9 cellular contexts compared by ENCODE assay signal in the genomic region with DNA sequence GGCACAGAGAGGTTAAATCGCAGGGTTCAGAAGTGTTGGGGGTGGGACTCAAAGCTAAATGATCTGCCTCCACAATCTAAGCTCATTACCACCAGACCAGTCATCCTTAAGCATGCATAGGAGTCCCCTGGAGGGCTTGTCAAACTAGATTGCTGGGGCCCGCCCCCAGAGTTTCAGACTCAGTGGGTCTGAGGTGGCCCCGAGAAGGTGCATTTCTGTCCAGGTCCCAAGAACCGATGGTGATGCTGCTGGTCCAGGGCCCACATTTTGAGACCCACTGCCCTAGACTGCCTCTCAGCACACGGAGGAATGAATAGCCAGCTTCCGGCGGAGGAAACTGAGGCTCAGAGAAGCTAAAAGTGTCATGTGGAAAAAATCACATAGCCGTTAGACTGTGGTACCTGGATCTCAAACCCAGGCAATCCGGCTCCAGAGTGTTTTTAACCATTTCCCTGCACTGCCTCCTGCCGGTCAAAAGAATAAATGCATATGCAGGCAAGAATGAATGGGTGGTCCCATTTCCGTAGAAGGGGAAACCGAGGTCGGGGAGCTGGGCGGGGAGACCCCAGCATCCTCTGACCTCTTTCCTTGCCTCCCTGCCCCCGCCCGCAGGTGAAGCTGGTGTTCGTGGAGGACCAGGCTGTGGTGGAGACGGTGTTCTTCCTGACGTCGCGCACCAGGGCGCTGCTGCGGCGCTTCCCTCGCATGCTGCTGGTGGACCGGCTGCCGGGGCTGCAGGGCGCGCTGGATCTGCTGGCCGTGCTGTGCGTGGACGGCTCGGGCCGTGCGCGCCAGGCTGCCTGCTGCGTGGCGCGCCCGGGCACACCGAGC. TPM values are rescaled to one million over a fixed set of nuclear protein-coding genes. Genes with fewer than 3 reads are reported as not detected.
DNase-seq lines count a peak whose midpoint lies in the region; ATAC-seq, FAIRE-seq and TF ChIP-seq lines count a peak whose summit lies in the region.
"Had no signal": no experiment of that assay in that cellular context is flagged by ENCODE, and none has a peak within 500 bp of the region (broad histone marks: within the 10 kb centered on the region; RNA-seq: fewer than 3 reads in every experiment).

No MANE protein-coding gene starts in this region.

- 82% methylated on average over 41 of the region's 41 CpGs for whole genome bisulfite sequencing in A549 (ENCODE audit: missing lambda C conversion rate)
- 9 to 46% methylated on average over 5 to 12 of the region's 41 CpGs for WGBS in gastroesophageal sphincter (ENCODE audit: low coverage in 1 of 2), 2 donors

- no peak overlapping the region for H3K27ac Mint-ChIP-seq in activated CD4-positive, alpha-beta T cell treated with anti-CD3 and anti-CD28 coated beads, Interleukin-2, amount 10 ng/mL, durations not matched to agents 7 days and 5 days

- no peaks in the 10 kb centered on the region for H3K9me3 Mint-ChIP-seq in activated CD4-positive, alpha-beta T cell treated with anti-CD3 and anti-CD28 coated beads, Interleukin-2, amount 10 ng/mL, durations not matched to agents 7 days and 5 days

- peaks cover 7% of the 10 kb centered on the region for H3K36me3 Mint-ChIP-seq in activated CD4-positive, alpha-beta T cell treated with anti-CD3 and anti-CD28 coated beads, Interleukin-2, amount 10 ng/mL, durations not matched to agents 7 days and 5 days (ENCODE audit: low read depth)

- H3K4me3 ChIP-seq in A549, result no peak overlapping the region
- H3K4me3 ChIP-seq in gastroesophageal sphincter, result no peak overlapping the region
- H3K4me3 ChIP-seq: pancreas had no signal

- POLR2A ChIA-PET in A549 (lab: Yijun Ruan, JAX), result interaction anchor here (1.0 kb wide), 1 partner anchor 10 kb away, joined by 6 read pairs; no protein-coding TSS in a partner anchor
- POLR2A ChIA-PET in activated CD4-positive, alpha-beta T cell treated with anti-CD3 and anti-CD28 coated beads, Interleukin-2, amount 10 ng/mL, durations not matched to agents 7 days and 5 days (lab: Charles Lee), result no interaction called here

- peaks cover 5% of the 10 kb centered on the region for H3K27me3 ChIP-seq in gastroesophageal sphincter
- H3K27me3 ChIP-seq: pancreas had no signal

- H3K27me3 Mint-ChIP-seq in activated CD4-positive, alpha-beta T cell treated with anti-CD3 and anti-CD28 coated beads, Interleukin-2, amount 10 ng/mL, durations not matched to agents 7 days and 5 days, result no peaks in the 10 kb centered on the region

- peak; percentile 16 to 36; a peak in 1 of 5 replicates for TF ChIP-seq RAD21 in A549 (conservative IDR thresholded peaks at IDR 0.05 in 1 of 2, IDR thresholded peaks at IDR 0.05 in 1 of 2)

- no peak for TF ChIP-seq EP300 in A549 (IDR thresholded peaks at IDR 0.05)
- no peak for TF ChIP-seq EP300 in gastroesophageal sphincter (IDR thresholded peaks at IDR 0.05)

- no peak for TF ChIP-seq POLR2A in A549 (IDR thresholded peaks at IDR 0.05; ENCODE audit: low read length)
- TF ChIP-seq POLR2A in gastroesophageal sphincter (IDR thresholded peaks at IDR 0.05), result no peak

- peaks cover 0 to 24% of the 10 kb centered on the region in 2 donors for H3K36me3 ChIP-seq in gastroesophageal sphincter
- H3K36me3 ChIP-seq: pancreas had no signal

- no peak overlapping the region for H3K4me3 Mint-ChIP-seq in activated CD4-positive, alpha-beta T cell treated with anti-CD3 and anti-CD28 coated beads, Interleukin-2, amount 10 ng/mL, durations not matched to agents 7 days and 5 days

- H3K4me1 ChIP-seq in A549 (no peaks in the 10 kb centered on the region), gastroesophageal sphincter (peaks cover 0 to 14% (median 3%) of the 10 kb centered on the region in 3 donors)
- H3K4me1 ChIP-seq: pancreas had no signal

- no peak for DNase-seq in A549 (ENCODE audit: low read depth in 1 of 2, low spot score in 1 of 2)
- DNase-seq in activated CD4-positive, alpha-beta T cell treated with anti-CD3 and anti-CD28 coated beads, Interleukin-2, amount 10 ng/mL, durations not matched to agents 7 days and 5 days, result peak; percentile 24
- DNase-seq: pancreas had no signal

- FAIRE-seq in A549 (lab: Jason Lieb, UNC), result no peak
- FAIRE-seq: pancreas had no signal

- H3K27ac ChIP-seq in A549, result no peak overlapping the region
- H3K27ac ChIP-seq in gastroesophageal sphincter, result no peak overlapping the region
- H3K27ac ChIP-seq: pancreas had no signal

- H3K4me2 ChIP-seq in A549, result no peak overlapping the region

- no peaks in the 10 kb centered on the region for H3K9me3 ChIP-seq in A549
- H3K9me3 ChIP-seq in gastroesophageal sphincter, result no peaks in the 10 kb centered on the region
- H3K9me3 ChIP-seq: pancreas had no signal

- no peaks in the 10 kb centered on the region for H3K4me1 Mint-ChIP-seq in activated CD4-positive, alpha-beta T cell treated with anti-CD3 and anti-CD28 coated beads, Interleukin-2, amount 10 ng/mL, durations not matched to agents 7 days and 5 days

- ATAC-seq in A549 (peak in 1 of 2 experiments; percentile 20; a peak in 1 of 6 replicates), gastroesophageal sphincter (no peak), HG03045 (IDR thresholded peaks at IDR 0.05; ENCODE audit: unreplicated experiment) (no peak), GM19351 (IDR thresholded peaks at IDR 0.05; ENCODE audit: unreplicated experiment) (no peak), HG03571 (IDR thresholded peaks at IDR 0.05; ENCODE audit: unreplicated experiment) (no peak), HG02885 (IDR thresholded peaks at IDR 0.05; ENCODE audit: poor library complexity, unreplicated experiment) (no peak)
- ATAC-seq: pancreas had no signal

- CTCF ChIA-PET in A549 (lab: Yijun Ruan, JAX), result interaction anchor here (0.6 to 2.1 kb wide), 16 partner anchors 9 to 380 kb away, joined by 3 to 24 read pairs (median 4); a partner anchor contains a TSS
- CTCF ChIA-PET in activated CD4-positive, alpha-beta T cell treated with anti-CD3 and anti-CD28 coated beads, Interleukin-2, amount 10 ng/mL, durations not matched to agents 7 days and 5 days (lab: Charles Lee), result interaction anchor here (0.8 to 2.5 kb wide), 6 partner anchors 8 to 65 kb away, joined by 3 to 6 read pairs (median 4); no protein-coding TSS in a partner anchor

- peak; percentile 47 for TF ChIP-seq CTCF in A549 (IDR thresholded peaks at IDR 0.05)
- TF ChIP-seq CTCF in GM12873 (IDR thresholded peaks at IDR 0.05; ENCODE audit: insufficient read depth, low read depth, low read length, missing control alignments), result peak; percentile 76
- TF ChIP-seq CTCF in gastroesophageal sphincter (IDR thresholded peaks at IDR 0.05), result peak in 3 of 4 experiments; percentile 26 to 54 (median 29)

TF ChIP-seq in A549, 52 proteins besides CTCF, POLR2A, EP300 and RAD21:
- TF ChIP-seq SMC3 (IDR thresholded peaks at IDR 0.05) (0 out of 3 replicates have a peak, but pooled peaks have one; percentile 20), CEBPB (IDR thresholded peaks at IDR 0.05) (no peak)

RNA-seq across cellular contexts. Expression of a gene that starts 23.8 kb away (rescaled TPM):
- polyA plus RNA-seq in A549 (2011; rRNA removed) (0.97 and 1.2 TPM in 2 replicates), A549 (2017; fragmentation: RNase III; extraction: RNeasy Plus Mini Kit Qiagen cat#74134 plus additional on column Dnase treatment) (11.7 to 15.9 TPM (median 13.4 TPM) in 3 replicates)
- polyA plus RNA-seq in A549 (2012; cell fraction: cytosol; rRNA removed), result 3.2 and 4.0 TPM in 2 replicates
- 2.7 and 6.6 TPM in 2 replicates for polyA plus RNA-seq in A549 (2012; cell fraction: nucleus; rRNA removed)
- polyA minus RNA-seq in A549 (2011; rRNA and poly(A)+ RNA removed), result 0.33 and 0.39 TPM in 2 replicates
- 1 to 10 TPM; 6.9 to 9.3 TPM for total RNA-seq in activated CD4-positive, alpha-beta T cell treated with anti-CD3 and anti-CD28 coated beads, Interleukin-2, amount 10 ng/mL, durations not matched to agents 7 days and 5 days
- 1 to 10 TPM; 3.2 to 8.3 (median 5.7) TPM for total RNA-seq in gastroesophageal sphincter

RNA-seq across cellular contexts. Expression of a gene that starts 24.1 kb away (rescaled TPM):
- polyA plus RNA-seq in A549 (2011; rRNA removed) (41.2 and 54.9 TPM in 2 replicates), A549 (2017; fragmentation: RNase III; extraction: RNeasy Plus Mini Kit Qiagen cat#74134 plus additional on column Dnase treatment) (88.8 to 106 TPM (median 101 TPM) in 3 replicates)
- 101 and 103 TPM in 2 replicates for polyA plus RNA-seq in A549 (2012; cell fraction: cytosol; rRNA removed)
- 334 and 347 TPM in 2 replicates for polyA plus RNA-seq in A549 (2012; cell fraction: nucleus; rRNA removed)
- polyA minus RNA-seq in A549 (2011; rRNA and poly(A)+ RNA removed), result 69.2 and 70.1 TPM in 2 replicates
- total RNA-seq in activated CD4-positive, alpha-beta T cell treated with anti-CD3 and anti-CD28 coated beads, Interleukin-2, amount 10 ng/mL, durations not matched to agents 7 days and 5 days, result 100 to 1,000 TPM; 200 to 206 TPM
- 10 to 100 TPM in 1 of 4 donors, 1 to 10 TPM in 3; 2.7 to 12.6 (median 7.1) TPM for total RNA-seq in gastroesophageal sphincter

Comparison
In these comparisons a context has a peak if more than half of its experiments do, and no peak if none do; other contexts are left out.
1. RNA of a gene that starts 24.1 kb away (total RNA-seq): 200 to 206 TPM in activated CD4-positive, alpha-beta T cell treated with anti-CD3 and anti-CD28 coated beads, Interleukin-2, amount 10 ng/mL, durations not matched to agents 7 days and 5 days; 2.7 to 12.6 TPM in gastroesophageal sphincter; every median in the first group is over 10 times any median in the second.
2. Peak in every context shown above with its lines, with median percentiles within 50 percentile points of each other: CTCF ChIP-seq.